Comparison of ENCODE assay signal across 28 cellular contexts in genomic region chr3:50698269-50698668, GRCh38.
"Had no signal": no experiment of that assay in that cellular context is flagged by ENCODE, and none has a peak within 500 bp of the region (broad histone marks: within the 10 kb centered on the region; RNA-seq: fewer than 3 reads in every experiment).

No MANE protein-coding gene starts in this region.

- H3K27ac ChIP-seq: neural progenitor cell, ovary, parathyroid adenoma, psoas muscle, right lobe of liver, sigmoid colon, stomach, thoracic aorta, thyroid gland, tibial nerve, upper lobe of left lung, vagina had no signal

- H3K27ac Mint-ChIP-seq: nephron; neural progenitor cell; progenitor cell of endocrine pancreas; stimulated activated effector memory CD8-positive, alpha-beta T cell treated with anti-CD3 and anti-CD28 coated beads, Interleukin-12 subunit alpha, Interleukin-12 subunit beta, amount 100 ng/mL, for 72 hours; stimulated activated naive B cell treated with anti-CD40 and anti-IgM and Interleukin-4, amounts not matched to agents 10 μg/mL and 1 μg/mL and 100 μg/mL, for 72 hours; stimulated activated naive CD8-positive, alpha-beta T cell treated with anti-CD3 and anti-CD28 coated beads, Interleukin-15, Interleukin-2, amounts not matched to agents 100 ng/mL and 50 ng/mL, for 24 hours had no signal

- H3K36me3 Mint-ChIP-seq: neural progenitor cell; stimulated activated effector memory CD8-positive, alpha-beta T cell treated with anti-CD3 and anti-CD28 coated beads, Interleukin-12 subunit alpha, Interleukin-12 subunit beta, amount 100 ng/mL, for 72 hours had no signal

- H3K9me3 ChIP-seq: ovary, right lobe of liver, sigmoid colon, thoracic aorta, thyroid gland, vagina had no signal

- H3K27me3 Mint-ChIP-seq: progenitor cell of endocrine pancreas had no signal

- DNase-seq: occipital lobe; ovary; posterior cingulate gyrus; psoas muscle; right cardiac atrium; right lobe of liver; sigmoid colon; small intestine; stimulated activated CD4-positive, alpha-beta T cell treated with anti-CD3 and anti-CD28 coated beads, Interleukin-15, amount 100 ng/mL, for 24 hours; stimulated activated CD4-positive, alpha-beta T cell treated with anti-CD3 and anti-CD28 coated beads, Interleukin-2, amount 100 ng/mL, for 24 hours; stimulated activated CD4-positive, alpha-beta T cell treated with anti-CD3 and anti-CD28 coated beads, Interleukin-2, amount 100 ng/mL, for 48 hours; stimulated activated CD4-positive, alpha-beta T cell treated with anti-CD3 and anti-CD28 coated beads, Interleukin-4, amount 100 ng/mL, for 24 hours; stimulated activated naive B cell treated with anti-CD40 and anti-IgM and Interleukin-4, amounts not matched to agents 10 μg/mL and 1 μg/mL and 100 μg/mL, for 72 hours; stimulated activated naive CD4-positive, alpha-beta T cell treated with Interleukin-2 at 50 U/mL for 16 hours; stomach; thyroid gland; trophoblast cell; upper lobe of left lung had no signal

- FAIRE-seq: small intestine, urothelium cell line had no signal

- H3K4me3 Mint-ChIP-seq: nephron; neural progenitor cell; stimulated activated effector memory CD8-positive, alpha-beta T cell treated with anti-CD3 and anti-CD28 coated beads, Interleukin-12 subunit alpha, Interleukin-12 subunit beta, amount 100 ng/mL, for 72 hours; stimulated activated naive B cell treated with anti-CD40 and anti-IgM and Interleukin-4, amounts not matched to agents 10 μg/mL and 1 μg/mL and 100 μg/mL, for 72 hours; stimulated activated naive CD8-positive, alpha-beta T cell treated with anti-CD3 and anti-CD28 coated beads, Interleukin-15, Interleukin-2, amounts not matched to agents 100 ng/mL and 50 ng/mL, for 24 hours had no signal

- H3K9me3 Mint-ChIP-seq: stimulated activated effector memory CD8-positive, alpha-beta T cell treated with anti-CD3 and anti-CD28 coated beads, Interleukin-12 subunit alpha, Interleukin-12 subunit beta, amount 100 ng/mL, for 72 hours had no signal

- ATAC-seq: psoas muscle; right cardiac atrium; right lobe of liver; stimulated activated effector memory CD8-positive, alpha-beta T cell treated with anti-CD3 and anti-CD28 coated beads, Interleukin-12 subunit alpha, Interleukin-12 subunit beta, amount 100 ng/mL, for 72 hours; stimulated activated naive B cell treated with anti-CD40 and anti-IgM and Interleukin-4, amounts not matched to agents 10 μg/mL and 1 μg/mL and 100 μg/mL, for 72 hours had no signal

- H3K4me3 ChIP-seq: neural progenitor cell, ovary, psoas muscle, right lobe of liver, sigmoid colon, stomach, thoracic aorta, thyroid gland, tibial nerve, upper lobe of left lung, vagina had no signal

- H3K4me1 Mint-ChIP-seq: nephron; neural progenitor cell; stimulated activated effector memory CD8-positive, alpha-beta T cell treated with anti-CD3 and anti-CD28 coated beads, Interleukin-12 subunit alpha, Interleukin-12 subunit beta, amount 100 ng/mL, for 72 hours; stimulated activated naive B cell treated with anti-CD40 and anti-IgM and Interleukin-4, amounts not matched to agents 10 μg/mL and 1 μg/mL and 100 μg/mL, for 72 hours had no signal

- H3K36me3 ChIP-seq: neural progenitor cell, ovary, right lobe of liver, sigmoid colon, stomach, thoracic aorta, thyroid gland, tibial nerve, upper lobe of left lung, vagina had no signal

- H3K4me1 ChIP-seq: neural progenitor cell, parathyroid adenoma, psoas muscle, right lobe of liver, sigmoid colon, stomach, thyroid gland, tibial nerve, upper lobe of left lung, vagina had no signal
